Comparison of ENCODE assay signal across 2 cellular contexts in genomic region chr17:42798383-42799380, GRCh38.
TF ChIP-seq lines count a peak whose summit lies in the region.

Gene CNTD1 (plus strand): TSS chr17:42798861. CDS start chr17:42799068, 207 bp downstream.
Gene COA3 (minus strand): TSS chr17:42798704. CDS start chr17:42798681, 23 bp downstream.

TF ChIP-seq in IMR-90, 13 proteins besides CTCF, POLR2A, EP300 and RAD21:
- TF ChIP-seq RFX5 (IDR thresholded peaks at IDR 0.05; ENCODE audit: low read depth, low read length) (no peak), CHD1 (IDR thresholded peaks at IDR 0.05; ENCODE audit: low read depth, low read length) (no peak), ELK1 (IDR thresholded peaks at IDR 0.05; ENCODE audit: borderline replicate concordance, low read depth, low read length) (no peak), MXI1 (IDR thresholded peaks at IDR 0.05; ENCODE audit: borderline replicate concordance, low read depth, low read length) (peak; percentile 85), CEBPB (IDR thresholded peaks at IDR 0.05; ENCODE audit: low read depth, low read length) (no peak), MAZ (IDR thresholded peaks at IDR 0.05; ENCODE audit: borderline replicate concordance, low read depth, low read length) (peak; percentile 18; the same call in 1 of the 2 replicates)

TF ChIP-seq in PFSK-1, 5 proteins besides CTCF, POLR2A, EP300 and RAD21:
- 0 out of 2 replicates have a peak, but pooled peaks have one; percentile 50 for TF ChIP-seq TAF1 (IDR thresholded peaks at IDR 0.05; ENCODE audit: borderline replicate concordance, insufficient read depth, low read length)
- TF ChIP-seq POLR2AphosphoS5 (IDR thresholded peaks at IDR 0.05; ENCODE audit: low read depth, low read length): peak; percentile 86
- TF ChIP-seq REST (IDR thresholded peaks at IDR 0.05; ENCODE audit: insufficient read depth in 1 of 2, low read depth in 2 of 2, low read length in 2 of 2): no peak
- peak; percentile 64; the same call in 1 of the 2 replicates for TF ChIP-seq SIN3A (IDR thresholded peaks at IDR 0.05; ENCODE audit: borderline replicate concordance, insufficient read depth, low read length)
- no peak for TF ChIP-seq FOXP2 (optimal IDR thresholded peaks at IDR 0.05; ENCODE audit: borderline replicate concordance, extremely low read depth, extremely low read length, insufficient read depth)
